8 cellular contexts compared by ENCODE assay signal in the genomic region with DNA sequence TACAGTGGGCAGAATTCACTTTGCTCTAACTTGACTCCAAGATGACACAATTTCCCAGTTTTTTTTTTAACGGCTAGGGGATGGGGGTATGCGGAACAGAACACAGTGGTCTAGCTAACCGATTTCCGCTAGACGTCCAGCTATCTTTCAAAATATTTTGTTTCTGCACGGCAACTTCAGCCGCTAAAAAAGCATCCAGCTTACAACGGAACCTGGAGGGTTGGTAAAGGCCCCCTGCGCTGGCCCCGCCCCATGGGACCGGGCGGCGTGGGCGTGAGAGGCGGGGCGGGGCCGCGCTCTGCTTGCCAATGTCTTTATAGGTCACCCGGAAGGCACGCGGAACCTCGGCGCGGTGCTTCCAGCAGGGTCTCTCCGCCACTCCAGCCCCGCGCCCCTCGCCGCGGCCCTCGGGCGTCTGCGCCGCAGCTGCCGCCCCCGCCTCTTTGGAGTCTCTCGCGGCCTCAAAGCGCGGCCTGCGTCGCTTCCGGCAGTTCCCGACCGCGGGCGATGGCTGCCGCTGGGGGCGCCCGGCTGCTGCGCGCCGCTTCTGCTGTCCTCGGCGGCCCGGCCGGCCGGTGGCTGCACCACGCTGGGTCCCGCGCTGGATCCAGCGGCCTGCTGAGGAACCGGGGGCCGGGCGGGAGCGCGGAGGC. TPM values are rescaled to one million over a fixed set of nuclear protein-coding genes. Genes with fewer than 3 reads are reported as not detected.
A peak's percentile ranks its signal among the peaks of the same experiment; 100 is the strongest.
DNase-seq lines count a peak whose midpoint lies in the region; ATAC-seq and TF ChIP-seq lines count a peak whose summit lies in the region.

TSS of gene FDX1 (plus strand) at position 335 of the 653 bp plus-strand sequence. CDS start at position 508, 173 bp downstream.

- peak within 1 kb of the TSS; percentile 79 to 95 for H3K27ac ChIP-seq in coronary artery

- ATAC-seq in GM19023 (IDR thresholded peaks at IDR 0.05; ENCODE audit: unreplicated experiment), result peak; percentile 90
- ATAC-seq in HG03196 (IDR thresholded peaks at IDR 0.05; ENCODE audit: unreplicated experiment), result peak; percentile 85
- peak; percentile 85 for ATAC-seq in left lobe of liver

- H3K27ac Mint-ChIP-seq in activated CD4-positive, alpha-beta T cell treated with anti-CD3 and anti-CD28 coated beads, Interleukin-2, amount 10 ng/mL, durations not matched to agents 24 days and 14 days, result peak within 1 kb of the TSS; percentile 98

- H3K36me3 ChIP-seq in BE2C, result 0 out of 2 replicates have a peak, but pooled peaks cover 3% of the 10 kb centered on the region

- DNase-seq in BE2C (peak; percentile 94), NCI-H460 (ENCODE audit: extremely low read depth, low read depth) (peak; percentile 46), coronary artery (ENCODE audit: low spot score) (peak; percentile 83), left lobe of liver (ENCODE audit: low spot score) (peak; percentile 86)
- peak; percentile 95 for DNase-seq in activated CD4-positive, alpha-beta T cell treated with anti-CD3 and anti-CD28 coated beads, Interleukin-2, amount 10 ng/mL, durations not matched to agents 24 days and 14 days
- DNase-seq in stimulated activated CD4-positive, alpha-beta T cell treated with anti-CD3 and anti-CD28 coated beads, Interleukin-2, amount 100 ng/mL, for 4 hours (ENCODE audit: low read depth), result peak; percentile 79

- H3K4me3 ChIP-seq in BE2C (ENCODE audit: low read depth, low read length), result peak within 1 kb of the TSS; percentile 78
- H3K4me3 ChIP-seq in coronary artery, result peak within 1 kb of the TSS; percentile 77

- intact Hi-C loops in activated CD4-positive, alpha-beta T cell treated with anti-CD3 and anti-CD28 coated beads, Interleukin-2, amount 10 ng/mL, durations not matched to agents 24 days and 14 days (cut with micrococcal nuclease), result loop anchor here (1.0 to 10.0 kb wide), 6 partner anchors 23 to 482 kb away; partner anchors contain the start of gene ZC3H12C

- H3K9me3 ChIP-seq in BE2C, result no peaks in the 10 kb centered on the region

- TF ChIP-seq CTCF in BE2C (IDR thresholded peaks at IDR 0.05; ENCODE audit: low read depth, low read length) (peak; percentile 16; the same call in 1 of the 2 replicates), coronary artery (IDR thresholded peaks at IDR 0.05) (peak; percentile 63)

- H3K9me3 Mint-ChIP-seq in activated CD4-positive, alpha-beta T cell treated with anti-CD3 and anti-CD28 coated beads, Interleukin-2, amount 10 ng/mL, durations not matched to agents 24 days and 14 days, result no peaks in the 10 kb centered on the region

- H3K27me3 Mint-ChIP-seq in activated CD4-positive, alpha-beta T cell treated with anti-CD3 and anti-CD28 coated beads, Interleukin-2, amount 10 ng/mL, durations not matched to agents 24 days and 14 days, result no peaks in the 10 kb centered on the region

- H3K4me1 ChIP-seq in BE2C, result peaks cover 5% of the 10 kb centered on the region; the same call in 1 of the 2 replicates

- no peaks in the 10 kb centered on the region for H3K27me3 ChIP-seq in BE2C

- H3K4me1 Mint-ChIP-seq in activated CD4-positive, alpha-beta T cell treated with anti-CD3 and anti-CD28 coated beads, Interleukin-2, amount 10 ng/mL, durations not matched to agents 24 days and 14 days, result peaks cover 39% of the 10 kb centered on the region

- peak within 1 kb of the TSS; percentile 99 for H3K4me3 Mint-ChIP-seq in activated CD4-positive, alpha-beta T cell treated with anti-CD3 and anti-CD28 coated beads, Interleukin-2, amount 10 ng/mL, durations not matched to agents 24 days and 14 days

- H3K36me3 Mint-ChIP-seq in activated CD4-positive, alpha-beta T cell treated with anti-CD3 and anti-CD28 coated beads, Interleukin-2, amount 10 ng/mL, durations not matched to agents 24 days and 14 days (ENCODE audit: low read depth), result no peaks in the 10 kb centered on the region

RNA-seq across cellular contexts. Expression of gene FDX1, which starts in this region (rescaled TPM):
- 13.0 TPM for polyA plus RNA-seq in BE2C (2012; ENCODE audit: insufficient read depth, insufficient read length, low read depth)
- 9.0 and 9.7 TPM in 2 replicates for total RNA-seq in NCI-H460 (2014; rRNA removed; shearing (Covaris generic))
- polyA plus RNA-seq in NCI-H460 (2014; cell fraction: nucleus; rRNA removed), result 19.3 and 19.8 TPM in 2 replicates
- total RNA-seq in activated CD4-positive, alpha-beta T cell treated with anti-CD3 and anti-CD28 coated beads, Interleukin-2, amount 10 ng/mL, durations not matched to agents 24 days and 14 days, result 14.2 and 16.4 TPM in 2 replicates
- 23.6 TPM for total RNA-seq in left lobe of liver

Comparison
In these comparisons a context has a peak if more than half of its experiments do, and no peak if none do; other contexts are left out.
1. Peak in every context shown above with its lines: DNase-seq, ATAC-seq, H3K4me3 ChIP-seq and H3K27ac ChIP-seq.